12 cellular contexts compared by ENCODE assay signal in genomic region chr20:21436186-21436585, GRCh38. TPM values are rescaled to one million over a fixed set of nuclear protein-coding genes. Genes with fewer than 3 reads are reported as not detected.
DNase-seq lines count a peak whose midpoint lies in the region; ATAC-seq and TF ChIP-seq lines count a peak whose summit lies in the region.
"Had no signal": no experiment of that assay in that cellular context is flagged by ENCODE, and none has a peak within 500 bp of the region (broad histone marks: within the 10 kb centered on the region; RNA-seq: fewer than 3 reads in every experiment).

No MANE protein-coding gene starts in this region.

- no peak for TF ChIP-seq POLR2A in lower leg skin (IDR thresholded peaks at IDR 0.05)

- no peak overlapping the region for H3K4me3 Mint-ChIP-seq in activated T-helper 2 cell treated with anti-CD3 and anti-CD28 coated beads, Interferon-gamma antibody, Interleukin-2, Interleukin-4, amounts not matched to agents 10 μg/mL and 5 μg/mL and 100 μg/mL, durations not matched to agents 14 hours and 24 hours and 36 hours (ENCODE audit: low read depth)
- H3K4me3 Mint-ChIP-seq: immature natural killer cell; stimulated activated memory B cell treated with anti-CD40 and anti-IgM and Interleukin-4, amounts not matched to agents 10 μg/mL and 1 μg/mL and 100 μg/mL, for 72 hours had no signal

- 52 to 60% methylated on average over 4 of the region's 4 CpGs for WGBS in lower leg skin, 2 donors

- peaks cover 27% of the 10 kb centered on the region for H3K27me3 Mint-ChIP-seq in activated T-helper 2 cell treated with anti-CD3 and anti-CD28 coated beads, Interferon-gamma antibody, Interleukin-2, Interleukin-4, amounts not matched to agents 10 μg/mL and 5 μg/mL and 100 μg/mL, durations not matched to agents 14 hours and 24 hours and 36 hours (ENCODE audit: low read depth)

- no peak for ATAC-seq in activated CD4-positive, CD25-positive, alpha-beta regulatory T cell treated with anti-CD3 and anti-CD28 coated beads, Interleukin-2, amount 50 U/mL, for 24 hours
- no peak for ATAC-seq in GM19463 (IDR thresholded peaks at IDR 0.05; ENCODE audit: unreplicated experiment)
- ATAC-seq: stimulated activated memory B cell treated with anti-CD40 and anti-IgM and Interleukin-4, amounts not matched to agents 10 μg/mL and 1 μg/mL and 100 μg/mL, for 72 hours had no signal

- H3K79me2 ChIP-seq in ACC112 (ENCODE audit: control insufficient read depth, insufficient read depth, low read length, unreplicated experiment) = no peaks in the 10 kb centered on the region

- H3K4me1 ChIP-seq in ACC112 (ENCODE audit: control insufficient read depth, insufficient read depth, low read length, unreplicated experiment) = peaks cover 27% of the 10 kb centered on the region
- H3K4me1 ChIP-seq: BLaER1 had no signal

- H3K4me3 ChIP-seq in ACC112 (ENCODE audit: low read depth, low read length) (peak overlapping the region; percentile 36; the same call in 1 of the 2 replicates), astrocyte of the spinal cord (ENCODE audit: low read depth, low read length) (no peak overlapping the region), lower leg skin (ENCODE audit: low read depth, poor library complexity, severe bottlenecking) (no peak overlapping the region)
- H3K4me3 ChIP-seq: BLaER1 had no signal

- H3K4me1 Mint-ChIP-seq in activated T-helper 2 cell treated with anti-CD3 and anti-CD28 coated beads, Interferon-gamma antibody, Interleukin-2, Interleukin-4, amounts not matched to agents 10 μg/mL and 5 μg/mL and 100 μg/mL, durations not matched to agents 14 hours and 24 hours and 36 hours (ENCODE audit: low read depth) = no peaks in the 10 kb centered on the region
- H3K4me1 Mint-ChIP-seq: immature natural killer cell; stimulated activated memory B cell treated with anti-CD40 and anti-IgM and Interleukin-4, amounts not matched to agents 10 μg/mL and 1 μg/mL and 100 μg/mL, for 72 hours had no signal

- intact Hi-C loops in lower leg skin (cut with DNase I; ENCODE audit: low total_unique reads) = no loop called here
- intact Hi-C loops in activated T-helper 2 cell treated with anti-CD3 and anti-CD28 coated beads, Interferon-gamma antibody, Interleukin-2, Interleukin-4, amounts not matched to agents 10 μg/mL and 5 μg/mL and 100 μg/mL, durations not matched to agents 14 hours and 24 hours and 36 hours (cut with micrococcal nuclease) = no loop called here

- peak overlapping the region; percentile 85 for H3K27ac ChIP-seq in ACC112 (ENCODE audit: low read depth, low read length)
- H3K27ac ChIP-seq: BLaER1 had no signal

- DNase-seq in HPDE6-E6E7 (ENCODE audit: extremely low spot score) (peak; percentile 96), astrocyte of the spinal cord (ENCODE audit: low read depth, low spot score) (peak; percentile 88), hepatic stellate cell (ENCODE audit: low spot score) (peak; percentile 70), lower leg skin (ENCODE audit: low spot score in 2 of 2) (no peak)
- DNase-seq in activated T-helper 2 cell treated with anti-CD3 and anti-CD28 coated beads, Interferon-gamma antibody, Interleukin-2, Interleukin-4, amounts not matched to agents 10 μg/mL and 5 μg/mL and 100 μg/mL, durations not matched to agents 14 hours and 24 hours and 36 hours (ENCODE audit: low spot score) = no peak
- DNase-seq: activated CD4-positive, alpha-beta T cell treated with anti-CD3 and anti-CD28 coated beads, Interleukin-2, amount 50 U/mL, for 1 hour; immature natural killer cell had no signal

- H3K27me3 ChIP-seq in ACC112 (ENCODE audit: insufficient read depth, low read length) = no peaks in the 10 kb centered on the region
- H3K27me3 ChIP-seq: BLaER1 had no signal

- H3K36me3 ChIP-seq in ACC112 (ENCODE audit: insufficient read depth, low read length) = no peaks in the 10 kb centered on the region
- H3K36me3 ChIP-seq: BLaER1 had no signal

- peak overlapping the region; percentile 60 for H2AFZ ChIP-seq in ACC112 (ENCODE audit: low read length, unreplicated experiment)

- no peak for TF ChIP-seq CTCF in astrocyte of the spinal cord (IDR thresholded peaks at IDR 0.05; ENCODE audit: low read depth, low read length)
- no peak for TF ChIP-seq CTCF in lower leg skin (IDR thresholded peaks at IDR 0.05)

- H3K9me3 Mint-ChIP-seq in activated T-helper 2 cell treated with anti-CD3 and anti-CD28 coated beads, Interferon-gamma antibody, Interleukin-2, Interleukin-4, amounts not matched to agents 10 μg/mL and 5 μg/mL and 100 μg/mL, durations not matched to agents 14 hours and 24 hours and 36 hours = no peaks in the 10 kb centered on the region
- H3K9me3 Mint-ChIP-seq: immature natural killer cell; stimulated activated memory B cell treated with anti-CD40 and anti-IgM and Interleukin-4, amounts not matched to agents 10 μg/mL and 1 μg/mL and 100 μg/mL, for 72 hours had no signal

- in situ Hi-C loops in astrocyte of the spinal cord (cut with HindIII; ENCODE audit: low sequenced_read_pairs) = no loop called here

- H3K27ac Mint-ChIP-seq in activated T-helper 2 cell treated with anti-CD3 and anti-CD28 coated beads, Interferon-gamma antibody, Interleukin-2, Interleukin-4, amounts not matched to agents 10 μg/mL and 5 μg/mL and 100 μg/mL, durations not matched to agents 14 hours and 24 hours and 36 hours = no peak overlapping the region
- H3K27ac Mint-ChIP-seq: immature natural killer cell; stimulated activated memory B cell treated with anti-CD40 and anti-IgM and Interleukin-4, amounts not matched to agents 10 μg/mL and 1 μg/mL and 100 μg/mL, for 72 hours had no signal

- no peaks in the 10 kb centered on the region for H3K36me3 Mint-ChIP-seq in activated T-helper 2 cell treated with anti-CD3 and anti-CD28 coated beads, Interferon-gamma antibody, Interleukin-2, Interleukin-4, amounts not matched to agents 10 μg/mL and 5 μg/mL and 100 μg/mL, durations not matched to agents 14 hours and 24 hours and 36 hours (ENCODE audit: low read depth)
- H3K36me3 Mint-ChIP-seq: immature natural killer cell; stimulated activated memory B cell treated with anti-CD40 and anti-IgM and Interleukin-4, amounts not matched to agents 10 μg/mL and 1 μg/mL and 100 μg/mL, for 72 hours had no signal

RNA-seq across cellular contexts. Expression of gene NKX2-4, which starts 38.9 kb away (rescaled TPM):
- not detected for total RNA-seq in lower leg skin
- total RNA-seq in activated T-helper 2 cell treated with anti-CD3 and anti-CD28 coated beads, Interferon-gamma antibody, Interleukin-2, Interleukin-4, amounts not matched to agents 10 μg/mL and 5 μg/mL and 100 μg/mL, durations not matched to agents 14 hours and 24 hours and 36 hours = not detected in 2 replicates

Comparison
In these comparisons a context has a peak if more than half of its experiments do, and no peak if none do; other contexts are left out.
1. DNase-seq: peak in HPDE6-E6E7 (single experiment), astrocyte of the spinal cord (single experiment) and hepatic stellate cell (single experiment); none in lower leg skin (0 of 2) and activated T-helper 2 cell treated with anti-CD3 and anti-CD28 coated beads, Interferon-gamma antibody, Interleukin-2, Interleukin-4, amounts not matched to agents 10 μg/mL and 5 μg/mL and 100 μg/mL, durations not matched to agents 14 hours and 24 hours and 36 hours (single experiment).